In genomic region chr1:246139745-246140182, GRCh38 we compare ENCODE assay signal across 12 cellular contexts.
DNase-seq lines count a peak whose midpoint lies in the region; FAIRE-seq and TF ChIP-seq lines count a peak whose summit lies in the region.
"Had no signal": no experiment of that assay in that cellular context is flagged by ENCODE, and none has a peak within 500 bp of the region (broad histone marks: within the 10 kb centered on the region; RNA-seq: fewer than 3 reads in every experiment).

No MANE protein-coding gene starts in this region.

- FAIRE-seq in D721Med (lab: Jason Lieb, UNC) (peak; percentile 38), bronchial epithelial cell (lab: Jason Lieb, UNC) (peak; percentile 83), GM19239 (lab: Jason Lieb, UNC) (no peak)
- FAIRE-seq: TTC549 had no signal

- H3K36me3 ChIP-seq in bronchial epithelial cell (ENCODE audit: control insufficient read depth, insufficient read depth, low read length): no peaks in the 10 kb centered on the region

- H3K27me3 ChIP-seq in bronchial epithelial cell (ENCODE audit: control insufficient read depth, insufficient read depth, low read length): no peaks in the 10 kb centered on the region

- TF ChIP-seq CTCF in D721Med (IDR thresholded peaks at IDR 0.05; ENCODE audit: insufficient read depth, missing control alignments): no peak
- no peak for TF ChIP-seq CTCF in bronchial epithelial cell (IDR thresholded peaks at IDR 0.05; ENCODE audit: insufficient read depth, low read length, severe bottlenecking)

- no peak overlapping the region for H3K4me3 ChIP-seq in bronchial epithelial cell (ENCODE audit: low read depth, low read length)

- DNase-seq in D721Med (ENCODE audit: insufficient read length, low spot score) (no peak), LoVo (ENCODE audit: low spot score) (peak; percentile 47), bronchial epithelial cell (ENCODE audit: low read depth) (peak; percentile 99), myocyte (ENCODE audit: low read depth) (peak; percentile 33), NCI-H2171 treated with DMSO at 0.1 percent for 48 hours (lab: John Stamatoyannopoulos, UW) (no peak), NCI-H446 (lab: John Stamatoyannopoulos, UW) (no peak), GM19239 (ENCODE audit: insufficient read length, low spot score) (no peak)
- no peak for DNase-seq in stimulated activated CD4-positive, alpha-beta T cell treated with anti-CD3 and anti-CD28 coated beads, Interleukin-12 subunit alpha, Interleukin-12 subunit beta, amount 100 ng/mL, for 4 hours
- DNase-seq: activated naive CD4-positive, alpha-beta T cell; left ventricle myocardium superior; NCI-H1048 had no signal

Comparison
In these comparisons a context has a peak if more than half of its experiments do, and no peak if none do; other contexts are left out.
1. DNase-seq: peak in LoVo (single experiment), bronchial epithelial cell (single experiment) and myocyte (single experiment); none in D721Med (single experiment), NCI-H2171 treated with DMSO at 0.1 percent for 48 hours (single experiment), NCI-H446 (0 of 2), GM19239 (single experiment) and stimulated activated CD4-positive, alpha-beta T cell treated with anti-CD3 and anti-CD28 coated beads, Interleukin-12 subunit alpha, Interleukin-12 subunit beta, amount 100 ng/mL, for 4 hours (single experiment).